8 cellular contexts compared by ENCODE assay signal in genomic region chr3:113035387-113035982, GRCh38. TPM values are rescaled to one million over a fixed set of nuclear protein-coding genes. Genes with fewer than 3 reads are reported as not detected.
A peak's percentile ranks its signal among the peaks of the same experiment; 100 is the strongest.
DNase-seq lines count a peak whose midpoint lies in the region; ATAC-seq and TF ChIP-seq lines count a peak whose summit lies in the region.

No MANE protein-coding gene starts in this region.

- DNase-seq in AG20443 (ENCODE audit: low spot score) = peak; percentile 81
- peak; percentile 65 for DNase-seq in NCI-H2171 treated with DMSO at 0.1 percent for 48 hours (lab: John Stamatoyannopoulos, UW)
- peak; percentile 28 to 54 for DNase-seq in activated CD4-positive, alpha-beta T cell treated with anti-CD3 and anti-CD28 coated beads for 4 hours
- peak; percentile 49 for DNase-seq in fibroblast of gingiva (ENCODE audit: low read depth)
- no peak for DNase-seq in natural killer cell treated with Interleukin-12 subunit alpha and Interleukin-12 subunit beta and Interleukin-15 and Interleukin-18, amount 100 ng/mL, for 72 hours (ENCODE audit: low spot score)
- no peak for DNase-seq in occipital lobe (lab: John Stamatoyannopoulos, UW)

- no peak overlapping the region for H3K27ac Mint-ChIP-seq in natural killer cell treated with Interleukin-12 subunit alpha and Interleukin-12 subunit beta and Interleukin-15 and Interleukin-18, amount 100 ng/mL, for 72 hours

- peak; percentile 82 for ATAC-seq in HG02885 (IDR thresholded peaks at IDR 0.05; ENCODE audit: poor library complexity, unreplicated experiment)
- ATAC-seq in natural killer cell treated with Interleukin-12 subunit alpha and Interleukin-12 subunit beta and Interleukin-15 and Interleukin-18, amount 100 ng/mL, for 72 hours = peak; percentile 71 to 76

- peaks cover 0 to 4% of the 10 kb centered on the region in 2 donors for H3K4me1 Mint-ChIP-seq in natural killer cell treated with Interleukin-12 subunit alpha and Interleukin-12 subunit beta and Interleukin-15 and Interleukin-18, amount 100 ng/mL, for 72 hours (ENCODE audit: low read depth in 2 of 2)

- H3K4me3 Mint-ChIP-seq in natural killer cell treated with Interleukin-12 subunit alpha and Interleukin-12 subunit beta and Interleukin-15 and Interleukin-18, amount 100 ng/mL, for 72 hours = no peak overlapping the region

- no peaks in the 10 kb centered on the region for H3K9me3 Mint-ChIP-seq in natural killer cell treated with Interleukin-12 subunit alpha and Interleukin-12 subunit beta and Interleukin-15 and Interleukin-18, amount 100 ng/mL, for 72 hours

- no peaks in the 10 kb centered on the region for H3K36me3 Mint-ChIP-seq in natural killer cell treated with Interleukin-12 subunit alpha and Interleukin-12 subunit beta and Interleukin-15 and Interleukin-18, amount 100 ng/mL, for 72 hours

- no peaks in the 10 kb centered on the region for H3K27me3 Mint-ChIP-seq in natural killer cell treated with Interleukin-12 subunit alpha and Interleukin-12 subunit beta and Interleukin-15 and Interleukin-18, amount 100 ng/mL, for 72 hours

- no peak overlapping the region for H3K4me3 ChIP-seq in GM12875 (ENCODE audit: low read depth, low read length)

- peak; percentile 84 for TF ChIP-seq CTCF in GM12875 (IDR thresholded peaks at IDR 0.05; ENCODE audit: borderline replicate concordance, insufficient read depth, low read depth, low read length)

RNA-seq across cellular contexts. Expression of gene GTPBP8, which starts 44.7 kb away (rescaled TPM):
- total RNA-seq in natural killer cell treated with Interleukin-12 subunit alpha and Interleukin-12 subunit beta and Interleukin-15 and Interleukin-18, amount 100 ng/mL, for 72 hours = 10 to 100 TPM; 41.5 to 43.2 TPM
- 25.3 TPM for total RNA-seq in occipital lobe

Comparison
In these comparisons a context has a peak if more than half of its experiments do, and no peak if none do; other contexts are left out.
1. DNase-seq: peak in AG20443 (single experiment), NCI-H2171 treated with DMSO at 0.1 percent for 48 hours (single experiment), activated CD4-positive, alpha-beta T cell treated with anti-CD3 and anti-CD28 coated beads for 4 hours (2 of 2) and fibroblast of gingiva (single experiment); none in natural killer cell treated with Interleukin-12 subunit alpha and Interleukin-12 subunit beta and Interleukin-15 and Interleukin-18, amount 100 ng/mL, for 72 hours (single experiment) and occipital lobe (single experiment).